ENCODE assay signal across 8 cellular contexts in genomic region chr17:74430385-74430705, GRCh38. TPM values are rescaled to one million over a fixed set of nuclear protein-coding genes. Genes with fewer than 3 reads are reported as not detected.
A peak's percentile ranks its signal among the peaks of the same experiment; 100 is the strongest.
DNase-seq lines count a peak whose midpoint lies in the region; ATAC-seq and TF ChIP-seq lines count a peak whose summit lies in the region.

No MANE protein-coding gene starts in this region.

- dilution Hi-C loops in mammary epithelial cell (cut with HindIII; ENCODE audit: low sequenced_read_pairs): loop anchor here (5.0 kb wide), 1 partner anchor 83 kb away; no protein-coding TSS in a partner anchor

- DNase-seq in activated CD4-positive, alpha-beta T cell treated with anti-CD3 and anti-CD28 coated beads for 36 hours: no peak
- DNase-seq in activated CD4-positive, alpha-beta T cell treated with anti-CD3 and anti-CD28 coated beads for 4 hours: no peak
- no peak for DNase-seq in mammary epithelial cell
- no peak for DNase-seq in mesenchymal stem cell
- DNase-seq in thoracic aorta (ENCODE audit: low spot score): no peak
- no peak for DNase-seq in brain microvascular endothelial cell
- DNase-seq in amygdala (lab: John Stamatoyannopoulos, UW): no peak
- no peak for DNase-seq in AG08396 (ENCODE audit: low spot score)

- H2BK12ac ChIP-seq in mesenchymal stem cell (ENCODE audit: low read length in 2 of 2): peak overlapping the region in 1 of 2 experiments; percentile 29

- ATAC-seq in activated CD4-positive, alpha-beta T cell treated with anti-CD3 and anti-CD28 coated beads for 36 hours: peak; percentile 5
- peak; percentile 3 for ATAC-seq in thoracic aorta (ENCODE audit: insufficient number of reproducible peaks, low FRiP score, low read depth)

- H2AFZ ChIP-seq in mammary epithelial cell (ENCODE audit: low read depth, low read length) (peak overlapping the region; percentile 80), mesenchymal stem cell (ENCODE audit: low read depth, low read length) (no peak overlapping the region)

- peak overlapping the region in 1 of 2 experiments; percentile 13 for H3K18ac ChIP-seq in mesenchymal stem cell (ENCODE audit: low read depth in 1 of 2, low read length in 2 of 2)

- H3K27ac ChIP-seq in mammary epithelial cell (ENCODE audit: insufficient read depth, low read depth, low read length) (no peak overlapping the region), mesenchymal stem cell (ENCODE audit: low read length, poor library complexity, severe bottlenecking) (peak overlapping the region; percentile 88), thoracic aorta (peak overlapping the region; percentile 99), brain microvascular endothelial cell (no peak overlapping the region)

- POLR2A ChIA-PET in activated CD4-positive, alpha-beta T cell treated with anti-CD3 and anti-CD28 coated beads for 36 hours (lab: Charles Lee): interaction anchor here (0.7 kb wide), 1 partner anchor 902 kb away, joined by 3 read pairs; no protein-coding TSS in a partner anchor

- no TSS peak for BruUV-seq in mammary epithelial cell (replicated peaks; lab: Mats Ljungman, UMichigan)

- H3K4ac ChIP-seq in mesenchymal stem cell (ENCODE audit: low read depth in 1 of 2, low read length in 2 of 2): no peak overlapping the region

- 4% methylated on average over 4 of the region's 13 CpGs for WGBS in mammary epithelial cell (ENCODE audit: low coverage, missing lambda C conversion rate)
- WGBS in mesenchymal stem cell: 19% methylated on average over 13 of the region's 13 CpGs

- H3K9me3 Mint-ChIP-seq in activated CD4-positive, alpha-beta T cell treated with anti-CD3 and anti-CD28 coated beads for 36 hours (ENCODE audit: low read depth): no peaks in the 10 kb centered on the region

- no peak overlapping the region for H2BK15ac ChIP-seq in mesenchymal stem cell (ENCODE audit: low read depth, poor library complexity, severe bottlenecking)

- peak overlapping the region in 1 of 3 experiments; percentile 68 for H3K4me3 ChIP-seq in mammary epithelial cell (replicated peaks in 1 of 3; ENCODE audit: insufficient read depth in 1 of 3, low read depth in 2 of 3, low read length in 3 of 3)
- peak overlapping the region; percentile 7 to 77 for H3K4me3 ChIP-seq in mesenchymal stem cell (ENCODE audit: insufficient read depth in 1 of 2, low read depth in 1 of 2, low read length in 2 of 2)
- H3K4me3 ChIP-seq in thoracic aorta: peak overlapping the region; percentile 78
- no peak overlapping the region for H3K4me3 ChIP-seq in brain microvascular endothelial cell (ENCODE audit: low read depth, low read length)

- H2BK5ac ChIP-seq in mesenchymal stem cell (ENCODE audit: low read depth, low read length, poor library complexity, severe bottlenecking): peak overlapping the region; percentile 59

- H3K4me3 Mint-ChIP-seq in activated CD4-positive, alpha-beta T cell treated with anti-CD3 and anti-CD28 coated beads for 36 hours: no peak overlapping the region

- H4K91ac ChIP-seq in mesenchymal stem cell (ENCODE audit: low read length): no peak overlapping the region

- H3K4me1 ChIP-seq in mammary epithelial cell (ENCODE audit: insufficient read depth, low read length) (peaks cover 37% of the 10 kb centered on the region), mesenchymal stem cell (ENCODE audit: control insufficient read depth, insufficient read depth, low read depth, low read length) (peaks cover 55% of the 10 kb centered on the region), thoracic aorta (ENCODE audit: control insufficient read depth in 1 of 2, low read depth in 2 of 2) (peaks cover 12 to 55% of the 10 kb centered on the region in 2 donors)

- CTCF ChIA-PET in activated CD4-positive, alpha-beta T cell treated with anti-CD3 and anti-CD28 coated beads for 36 hours (lab: Charles Lee): interaction anchor here (0.7 kb wide), 1 partner anchor 132 kb away, joined by 3 read pairs; no protein-coding TSS in a partner anchor
- CTCF ChIA-PET in mammary epithelial cell (lab: Charles Lee; ENCODE audit: low non-redundant PET): no interaction called here

- no peak overlapping the region for H4K8ac ChIP-seq in mesenchymal stem cell (ENCODE audit: low read length)

- H3K27me3 ChIP-seq in mammary epithelial cell (ENCODE audit: insufficient read depth, low read length): peaks cover 2% of the 10 kb centered on the region
- H3K27me3 ChIP-seq in mesenchymal stem cell (ENCODE audit: control insufficient read depth in 1 of 2, insufficient read depth in 1 of 2, low read length in 2 of 2): peaks cover 0 to 45% of the 10 kb centered on the region in 2 experiments
- no peaks in the 10 kb centered on the region for H3K27me3 ChIP-seq in thoracic aorta (replicated peaks; ENCODE audit: insufficient read depth)
- peaks cover 35% of the 10 kb centered on the region for H3K27me3 ChIP-seq in brain microvascular endothelial cell (replicated peaks)

- H3K23ac ChIP-seq in mesenchymal stem cell (ENCODE audit: low read length in 2 of 2): no peak overlapping the region

- H3K27me3 Mint-ChIP-seq in activated CD4-positive, alpha-beta T cell treated with anti-CD3 and anti-CD28 coated beads for 36 hours: peaks cover 40% of the 10 kb centered on the region

- H3K4me1 Mint-ChIP-seq in activated CD4-positive, alpha-beta T cell treated with anti-CD3 and anti-CD28 coated beads for 36 hours: peaks cover 15% of the 10 kb centered on the region

- no peak for TF ChIP-seq CTCF in mammary epithelial cell (conservative IDR thresholded peaks at IDR 0.05 in 1 of 2, IDR thresholded peaks at IDR 0.05 in 1 of 2; ENCODE audit: extremely low read depth in 1 of 2, insufficient read depth in 1 of 2, low read depth in 1 of 2, low read length in 2 of 2)
- TF ChIP-seq CTCF in thoracic aorta (IDR thresholded peaks at IDR 0.05): no peak
- no peak for TF ChIP-seq CTCF in brain microvascular endothelial cell (IDR thresholded peaks at IDR 0.05; ENCODE audit: low read depth, low read length, missing control alignments)

- peak overlapping the region; percentile 92 for H3K4me2 ChIP-seq in mammary epithelial cell (ENCODE audit: insufficient read depth, low read depth, low read length)
- H3K4me2 ChIP-seq in mesenchymal stem cell (ENCODE audit: low read length, poor library complexity, severe bottlenecking): peak overlapping the region; percentile 8

- no peaks in the 10 kb centered on the region for H4K20me1 ChIP-seq in mammary epithelial cell (ENCODE audit: insufficient read depth, low read length)

- intact Hi-C loops in activated CD4-positive, alpha-beta T cell treated with anti-CD3 and anti-CD28 coated beads for 36 hours (cut with DNase I, micrococcal nuclease): no loop called here
- intact Hi-C loops in mammary epithelial cell (cut with micrococcal nuclease): no loop called here

- H3K9ac ChIP-seq in mammary epithelial cell (ENCODE audit: insufficient read depth, low read length): peak overlapping the region; percentile 28
- H3K9ac ChIP-seq in mesenchymal stem cell (ENCODE audit: low read length): peak overlapping the region; percentile 84

- H3K27ac Mint-ChIP-seq in activated CD4-positive, alpha-beta T cell treated with anti-CD3 and anti-CD28 coated beads for 36 hours: no peak overlapping the region

- H3K36me3 ChIP-seq in mammary epithelial cell (ENCODE audit: insufficient read depth, low read length) (no peaks in the 10 kb centered on the region), mesenchymal stem cell (ENCODE audit: control insufficient read depth in 1 of 2, insufficient read depth in 2 of 2, low read depth in 1 of 2, low read length in 2 of 2) (no peaks in the 10 kb centered on the region), thoracic aorta (no peaks in the 10 kb centered on the region), brain microvascular endothelial cell (replicated peaks) (no peaks in the 10 kb centered on the region)

- in situ Hi-C loops in mammary epithelial cell (cut with MboI; ENCODE audit: low sequenced_read_pairs in 2 of 2): no loop called here
- in situ Hi-C loops in brain microvascular endothelial cell (cut with HindIII; ENCODE audit: low pct_ligation_motif_present, low sequenced_read_pairs): no loop called here

- H2BK120ac ChIP-seq in mesenchymal stem cell (ENCODE audit: low read depth, low read length): no peak overlapping the region

- peak overlapping the region; percentile 99 for H2AK5ac ChIP-seq in mesenchymal stem cell (ENCODE audit: low read length, severe bottlenecking)

- no peak overlapping the region for H3K14ac ChIP-seq in mesenchymal stem cell (ENCODE audit: low read length in 2 of 2)

- no peaks in the 10 kb centered on the region for H3K36me3 Mint-ChIP-seq in activated CD4-positive, alpha-beta T cell treated with anti-CD3 and anti-CD28 coated beads for 36 hours (ENCODE audit: low read depth)

- H3K79me1 ChIP-seq in mesenchymal stem cell (replicated peaks; ENCODE audit: low read length, poor library complexity, severe bottlenecking): peaks cover under 1% of the 10 kb centered on the region

- no peaks in the 10 kb centered on the region for H3K79me2 ChIP-seq in mammary epithelial cell (ENCODE audit: insufficient read depth, low read length)

- H3K9me3 ChIP-seq in mammary epithelial cell (replicated peaks; ENCODE audit: insufficient read depth, low read length) (no peaks in the 10 kb centered on the region), mesenchymal stem cell (ENCODE audit: control insufficient read depth, low read length) (no peaks in the 10 kb centered on the region), thoracic aorta (no peaks in the 10 kb centered on the region)

RNA-seq across cellular contexts. Expression of gene GPRC5C, which starts 1.5 kb away (rescaled TPM):
- total RNA-seq in activated CD4-positive, alpha-beta T cell treated with anti-CD3 and anti-CD28 coated beads for 36 hours: 1 to 10 TPM in 1 of 2 experiments, under 1 TPM in 1; 0.97 to 1.3 TPM
- 10 to 100 TPM; 10.5 to 35.0 TPM for total RNA-seq in mammary epithelial cell
- polyA plus RNA-seq in mammary epithelial cell: 9.2 TPM
- polyA minus RNA-seq in mammary epithelial cell: 8.0 TPM
- polyA plus RNA-seq in mesenchymal stem cell (2013, experiment 1 of 2): 5.3 TPM
- 5.1 TPM for polyA plus RNA-seq in mesenchymal stem cell (2013, experiment 2 of 2)
- 10 to 100 TPM; 56.0 to 67.0 TPM for total RNA-seq in thoracic aorta

RNA-seq across cellular contexts. Expression of gene CD300A, which starts 36.1 kb away (rescaled TPM):
- 1 to 10 TPM; 4.9 to 5.8 TPM for total RNA-seq in activated CD4-positive, alpha-beta T cell treated with anti-CD3 and anti-CD28 coated beads for 36 hours
- total RNA-seq in mammary epithelial cell: not detected
- polyA plus RNA-seq in mammary epithelial cell: not detected
- polyA minus RNA-seq in mammary epithelial cell: not detected
- polyA plus RNA-seq in mesenchymal stem cell (2013, experiment 1 of 2): not detected
- not detected for polyA plus RNA-seq in mesenchymal stem cell (2013, experiment 2 of 2)
- total RNA-seq in thoracic aorta: 1 to 10 TPM; 7.7 to 8.0 TPM

Comparison
In these comparisons a context has a peak if more than half of its experiments do, and no peak if none do; other contexts are left out.
1. H3K27ac ChIP-seq: peak in mesenchymal stem cell (single experiment) and thoracic aorta (2 of 2); none in mammary epithelial cell (single experiment) and brain microvascular endothelial cell (single experiment).
2. RNA of gene GPRC5C, which starts 1.5 kb away (total RNA-seq): 56.0 to 67.0 TPM in thoracic aorta and 10.5 to 35.0 TPM in mammary epithelial cell; 0.97 to 1.3 TPM in activated CD4-positive, alpha-beta T cell treated with anti-CD3 and anti-CD28 coated beads for 36 hours; every median in the first group is over 4 times any median in the second.
3. RNA of gene CD300A, which starts 36.1 kb away (total RNA-seq): 7.7 to 8.0 TPM in thoracic aorta and 4.9 to 5.8 TPM in activated CD4-positive, alpha-beta T cell treated with anti-CD3 and anti-CD28 coated beads for 36 hours; not detected in mammary epithelial cell; every median in the first group is over 4 times any median in the second.